Comparison of ENCODE assay signal across 1 cellular context in the genomic region with DNA sequence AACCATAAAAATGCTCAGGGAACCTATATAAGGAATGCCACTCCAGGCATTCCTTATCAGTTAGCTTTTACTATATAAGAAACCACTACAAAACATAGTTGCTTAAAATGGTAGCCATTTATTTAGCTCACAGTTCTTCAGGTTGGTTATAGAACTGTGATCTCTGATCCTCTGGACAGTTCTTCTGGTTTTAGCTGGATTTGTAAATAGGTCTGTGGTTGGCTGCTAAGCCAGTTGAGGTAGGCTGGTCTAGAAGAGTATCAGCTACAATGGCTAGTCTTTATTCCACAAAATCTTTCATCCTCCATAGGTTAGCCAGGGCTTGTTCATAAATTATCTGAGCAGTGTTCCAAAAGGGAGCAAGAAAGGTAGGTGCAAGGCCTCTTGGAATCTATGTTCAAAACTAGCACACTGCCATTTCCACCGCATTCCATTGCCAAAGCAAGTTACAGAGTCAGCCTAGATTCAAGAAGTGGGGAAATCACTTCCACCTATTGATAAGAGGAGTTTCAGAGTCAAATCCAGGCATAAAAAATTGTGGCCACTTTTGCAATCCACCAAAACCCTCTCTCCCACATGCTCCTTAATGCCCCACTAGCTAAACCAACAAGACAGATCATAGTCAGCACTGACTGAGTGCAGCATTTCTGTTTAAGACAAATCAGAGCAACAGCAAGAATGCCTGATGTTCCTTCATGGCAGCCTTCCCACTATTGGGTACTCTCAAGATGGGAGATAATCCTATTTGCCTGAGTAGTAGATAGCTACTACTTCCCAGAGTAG.
TF ChIP-seq lines count a peak whose summit lies in the region.

No MANE protein-coding gene starts in this region.

TF ChIP-seq in A549, 52 proteins besides CTCF, POLR2A, EP300 and RAD21 (continued from another document):
- TF ChIP-seq, protein P1, sequence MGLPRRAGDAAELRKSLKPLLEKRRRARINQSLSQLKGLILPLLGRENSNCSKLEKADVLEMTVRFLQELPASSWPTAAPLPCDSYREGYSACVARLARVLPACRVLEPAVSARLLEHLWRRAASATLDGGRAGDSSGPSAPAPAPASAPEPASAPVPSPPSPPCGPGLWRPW (IDR thresholded peaks at IDR 0.05): no peak
- TF ChIP-seq GATA3 (IDR thresholded peaks at IDR 0.05; ENCODE audit: borderline replicate concordance) (no peak), CHD4 (IDR thresholded peaks at IDR 0.05; ENCODE audit: borderline replicate concordance) (no peak), POLR2AphosphoS2 (conservative IDR thresholded peaks at IDR 0.05; ENCODE audit: low read length) (no peak)
